Comparison of ENCODE assay signal across 10 cellular contexts in the genomic region with DNA sequence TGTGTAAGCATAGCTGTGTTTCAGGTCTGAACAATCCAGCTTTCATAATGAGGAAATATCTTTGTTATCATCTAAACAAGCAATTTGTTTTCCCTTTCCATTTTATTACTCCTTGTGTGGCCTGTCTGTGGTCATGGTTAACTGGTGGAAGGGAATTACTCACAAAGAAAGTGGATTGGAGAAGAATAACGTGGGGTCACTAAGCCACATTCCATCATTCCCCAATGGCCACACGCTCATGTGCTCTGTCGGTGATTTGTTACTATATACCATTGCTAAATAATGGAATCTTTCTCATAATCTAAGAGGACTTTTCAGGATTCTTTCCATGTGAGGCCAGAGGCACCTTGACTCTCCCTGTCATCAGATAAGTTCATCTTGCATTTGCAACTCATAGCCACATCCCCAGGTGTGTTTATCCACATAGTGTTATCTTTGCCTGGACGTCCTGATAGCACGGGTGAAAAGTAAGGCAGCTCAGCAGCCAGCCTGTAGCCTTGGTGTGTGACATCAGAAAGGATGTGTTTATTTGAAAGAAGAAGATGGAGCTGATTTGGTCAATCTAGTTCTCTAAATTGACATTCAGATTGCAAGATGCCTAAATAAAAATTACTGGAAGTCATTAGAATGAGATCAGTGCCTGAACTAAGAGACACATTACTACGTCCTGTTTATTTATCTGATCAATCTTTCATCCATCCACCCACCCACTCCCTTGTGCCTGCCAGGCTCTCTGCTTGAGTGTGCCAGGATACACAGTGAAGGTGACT.
DNase-seq lines count a peak whose midpoint lies in the region; ATAC-seq and TF ChIP-seq lines count a peak whose summit lies in the region.
"Had no signal": no experiment of that assay in that cellular context is flagged by ENCODE, and none has a peak within 500 bp of the region (broad histone marks: within the 10 kb centered on the region; RNA-seq: fewer than 3 reads in every experiment).

No MANE protein-coding gene starts in this region.

- no peaks in the 10 kb centered on the region for H3K27me3 ChIP-seq in right atrium auricular region

- H3K36me3 ChIP-seq in right atrium auricular region: no peaks in the 10 kb centered on the region

- H3K9me3 ChIP-seq in right atrium auricular region: no peaks in the 10 kb centered on the region

- H3K36me3 Mint-ChIP-seq in activated T-helper 17 cell treated with anti-CD3 and anti-CD28 coated beads, Interleukin-2, amount 50 U/mL, for 72 hours (ENCODE audit: low read depth): no peaks in the 10 kb centered on the region

- peak overlapping the region; percentile 95 for H3K27ac Mint-ChIP-seq in activated T-helper 17 cell treated with anti-CD3 and anti-CD28 coated beads, Interleukin-2, amount 50 U/mL, for 72 hours

- DNase-seq in right atrium auricular region (ENCODE audit: low spot score) (no peak), Right ventricle myocardium superior (no peak), iris pigment epithelial cell (ENCODE audit: low read depth) (peak; percentile 3), AG08396 (ENCODE audit: low spot score) (no peak), NCI-H69 (lab: John Stamatoyannopoulos, UW) (no peak)
- DNase-seq: activated CD4-positive, alpha-beta T cell treated with anti-CD3 and anti-CD28 coated beads for 48 hours had no signal

- H3K4me3 ChIP-seq in right atrium auricular region: no peak overlapping the region

- peaks cover 3% of the 10 kb centered on the region for H3K9me3 Mint-ChIP-seq in activated T-helper 17 cell treated with anti-CD3 and anti-CD28 coated beads, Interleukin-2, amount 50 U/mL, for 72 hours

- H3K4me1 Mint-ChIP-seq in activated T-helper 17 cell treated with anti-CD3 and anti-CD28 coated beads, Interleukin-2, amount 50 U/mL, for 72 hours: peaks cover 70% of the 10 kb centered on the region

- peak overlapping the region; percentile 5 to 76 for H3K27ac ChIP-seq in right atrium auricular region

- peak overlapping the region; percentile 88 for H3K4me3 Mint-ChIP-seq in activated T-helper 17 cell treated with anti-CD3 and anti-CD28 coated beads, Interleukin-2, amount 50 U/mL, for 72 hours

- intact Hi-C loops in Right ventricle myocardium superior (cut with DNase I): no loop called here

- no peak for TF ChIP-seq CTCF in right atrium auricular region (IDR thresholded peaks at IDR 0.05)

- H3K4me1 ChIP-seq in right atrium auricular region: peaks cover 0 to 68% of the 10 kb centered on the region in 2 donors

- ATAC-seq in Right ventricle myocardium superior (ENCODE audit: poor library complexity) (no peak), HG02763 (IDR thresholded peaks at IDR 0.05; ENCODE audit: unreplicated experiment) (no peak), HG02970 (IDR thresholded peaks at IDR 0.05; ENCODE audit: low FRiP score, unreplicated experiment) (no peak)
- no peak for ATAC-seq in activated T-helper 17 cell treated with anti-CD3 and anti-CD28 coated beads, Interleukin-2, amount 50 U/mL, for 72 hours (replicated peaks)
- ATAC-seq: HepG2 had no signal

- no peaks in the 10 kb centered on the region for H3K27me3 Mint-ChIP-seq in activated T-helper 17 cell treated with anti-CD3 and anti-CD28 coated beads, Interleukin-2, amount 50 U/mL, for 72 hours
